1 cellular context compared by ENCODE assay signal in the genomic region with DNA sequence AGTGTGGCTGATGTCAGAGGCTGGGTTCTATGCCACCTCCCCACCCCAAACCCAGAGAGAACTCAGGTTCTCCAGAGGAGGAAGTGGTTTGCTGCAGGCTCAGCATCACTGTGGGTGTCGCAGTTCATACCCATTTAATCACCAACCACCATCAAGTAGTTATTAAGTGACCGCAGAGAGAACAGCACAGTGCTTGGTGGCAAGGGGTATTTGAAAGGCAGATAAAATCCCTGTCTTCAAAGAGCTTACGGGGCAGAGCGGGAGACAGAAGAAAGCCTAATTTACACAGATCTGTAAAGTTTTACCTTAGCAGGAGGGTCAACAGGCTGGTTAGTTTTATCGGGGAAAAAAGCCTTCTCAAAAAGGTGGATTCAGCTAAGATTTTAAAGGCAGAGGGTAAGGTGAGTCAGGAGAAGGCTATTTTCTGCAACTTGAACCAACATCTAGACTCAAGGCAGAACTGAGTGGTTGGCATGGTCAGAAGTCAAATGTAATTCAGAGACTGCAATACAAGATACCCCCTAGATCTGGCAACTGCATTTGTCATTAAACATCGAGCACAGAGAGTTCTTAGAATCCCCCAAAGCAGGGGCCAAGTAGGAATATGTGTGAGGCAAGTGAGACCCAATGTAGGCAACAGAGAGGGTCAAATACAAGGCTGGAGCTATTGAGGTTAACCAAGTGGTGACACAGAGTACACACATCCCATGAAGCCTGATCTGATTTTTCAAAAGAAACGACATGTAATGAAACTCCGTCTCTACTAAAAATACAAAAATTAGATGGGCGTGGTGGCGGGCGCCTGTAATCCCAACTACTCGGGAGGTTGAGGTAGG.
TF ChIP-seq lines count a peak whose summit lies in the region.

No MANE protein-coding gene starts in this region.

TF ChIP-seq in GM23338, 12 proteins besides CTCF, POLR2A, EP300 and RAD21 (continued from another document):
- TF ChIP-seq ZNF462 (CRISPR knock-in tag; IDR thresholded peaks at IDR 0.05) (no peak), ZNF114 (CRISPR knock-in tag; IDR thresholded peaks at IDR 0.05) (no peak), POLR2AphosphoS5 (IDR thresholded peaks at IDR 0.05; ENCODE audit: low read depth) (no peak), JUNB (IDR thresholded peaks at IDR 0.05; ENCODE audit: unreplicated experiment) (no peak), ZNF331 (CRISPR knock-in tag; IDR thresholded peaks at IDR 0.05; ENCODE audit: low read depth) (no peak), NANOG (IDR thresholded peaks at IDR 0.05; ENCODE audit: borderline replicate concordance) (no peak), CREB1 (CRISPR knock-in tag; IDR thresholded peaks at IDR 0.05; ENCODE audit: low read depth) (no peak)
